8 cellular contexts compared by ENCODE assay signal in the genomic region with DNA sequence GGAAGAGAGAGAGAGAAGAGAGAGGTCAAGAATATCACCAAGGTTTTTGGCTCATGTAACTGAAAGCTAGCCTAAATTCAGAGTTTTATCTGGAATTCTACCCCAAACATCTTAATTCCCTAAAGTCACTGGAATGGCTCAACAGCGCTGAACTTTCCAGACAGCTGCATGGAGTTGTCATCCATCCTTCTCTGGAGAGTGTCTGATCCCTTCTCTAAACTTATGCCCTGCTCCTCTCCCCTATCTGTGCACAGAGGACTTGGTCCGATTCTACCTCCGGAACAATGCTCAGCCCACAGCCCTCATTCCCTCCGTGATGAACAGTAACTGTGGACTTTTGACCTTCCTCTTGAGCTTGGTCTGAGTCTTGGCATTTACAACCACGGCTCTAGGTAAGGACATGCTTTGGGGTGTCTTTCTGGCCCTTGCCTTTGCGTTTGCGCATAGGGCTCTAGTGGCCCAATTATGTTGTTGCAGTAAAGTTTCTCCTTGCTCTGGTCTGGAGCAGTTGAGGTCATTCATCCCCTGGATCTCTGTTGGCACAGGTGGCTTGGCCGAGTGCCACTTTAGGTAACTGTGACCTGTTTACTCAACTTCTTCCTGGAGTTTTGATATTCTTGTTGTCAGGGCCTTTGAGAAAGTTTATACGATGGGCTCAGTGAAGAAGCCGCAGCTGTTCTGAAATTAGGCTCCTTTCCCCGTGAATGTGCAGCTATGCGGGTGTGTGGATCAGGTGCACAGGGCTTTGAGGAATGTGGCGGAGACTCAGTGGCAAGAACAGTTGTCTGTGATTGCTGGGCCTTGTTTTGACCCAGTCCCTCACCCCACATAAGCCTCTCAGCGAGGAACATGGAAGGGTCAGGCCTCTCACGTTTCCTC. TPM values are rescaled to one million over a fixed set of nuclear protein-coding genes. Genes with fewer than 3 reads are reported as not detected.
A peak's percentile ranks its signal among the peaks of the same experiment; 100 is the strongest.
DNase-seq lines count a peak whose midpoint lies in the region; ATAC-seq, FAIRE-seq and TF ChIP-seq lines count a peak whose summit lies in the region.

No MANE protein-coding gene starts in this region.

- H3K4me1 ChIP-seq in OCI-LY7 (ENCODE audit: insufficient read depth, low read length, poor library complexity, severe bottlenecking) (peaks cover 23% of the 10 kb centered on the region), esophagus squamous epithelium (peaks cover 0 to 24% (median 4%) of the 10 kb centered on the region in 3 donors), pancreas (peaks cover 9 to 18% (median 12%) of the 10 kb centered on the region in 3 donors)

- peak; percentile 77 to 83 (median 78) for ATAC-seq in pancreas
- ATAC-seq in HG03139 (IDR thresholded peaks at IDR 0.05; ENCODE audit: unreplicated experiment) = no peak

- intact Hi-C loops in Calu3 (cut with micrococcal nuclease; ENCODE audit: unreplicated experiment) = no loop called here
- intact Hi-C loops in OCI-LY7 (cut with micrococcal nuclease; ENCODE audit: unreplicated experiment) = loop anchor here (5.0 kb wide), 1 partner anchor 1002 kb away; a partner anchor contains a TSS
- intact Hi-C loops in esophagus squamous epithelium (cut with DNase I) = no loop called here
- intact Hi-C loops in pancreas (cut with DNase I) = no loop called here

- H3K4me2 ChIP-seq in OCI-LY7 (ENCODE audit: low read length) = peak overlapping the region; percentile 70

- no peaks in the 10 kb centered on the region for H3K79me2 ChIP-seq in OCI-LY7 (ENCODE audit: insufficient read depth, low read depth, low read length)

- no peak for FAIRE-seq in pancreas (lab: Jason Lieb, UNC)

- H3K9me3 Mint-ChIP-seq in Calu3 (ENCODE audit: low read depth, unreplicated experiment) (peaks cover 2% of the 10 kb centered on the region), mesothelial cell of epicardium (no peaks in the 10 kb centered on the region)

- H3K4me3 Mint-ChIP-seq in Calu3 (ENCODE audit: low read depth, unreplicated experiment) (peak overlapping the region; percentile 39), mesothelial cell of epicardium (no peak overlapping the region)

- peak overlapping the region; percentile 48 for H3K27ac Mint-ChIP-seq in Calu3 (ENCODE audit: unreplicated experiment)
- H3K27ac Mint-ChIP-seq in mesothelial cell of epicardium = no peak overlapping the region

- CTCF ChIA-PET in Calu3 (lab: Charles Lee) (interaction anchor here (0.8 kb wide), 1 partner anchor 1038 kb away, joined by 3 read pairs; no protein-coding TSS in a partner anchor), OCI-LY7 (lab: Charles Lee; ENCODE audit: unreplicated experiment) (interaction anchor here (0.6 kb wide), 1 partner anchor 1247 kb away, joined by 3 read pairs; no protein-coding TSS in a partner anchor)

- H3K4me3 ChIP-seq in OCI-LY7 (ENCODE audit: low read depth, low read length, poor library complexity, severe bottlenecking) (peak overlapping the region; percentile 36), esophagus squamous epithelium (peak overlapping the region in 1 of 4 donors; percentile 47), pancreas (no peak overlapping the region)

- no peaks in the 10 kb centered on the region for H3K27me3 Mint-ChIP-seq in Calu3 (ENCODE audit: unreplicated experiment)
- H3K27me3 Mint-ChIP-seq in mesothelial cell of epicardium (ENCODE audit: low read depth) = peaks cover 11% of the 10 kb centered on the region

- H3K36me3 Mint-ChIP-seq in Calu3 (ENCODE audit: insufficient read depth, unreplicated experiment) (no peaks in the 10 kb centered on the region), mesothelial cell of epicardium (no peaks in the 10 kb centered on the region)

- no peaks in the 10 kb centered on the region for H4K20me1 ChIP-seq in OCI-LY7 (ENCODE audit: insufficient read depth, low read length)

- 87 to 95% methylated on average over 10 to 15 of the region's 15 CpGs for WGBS in esophagus squamous epithelium, 2 donors
- WGBS in pancreas, 2 donors = 57 to 60% methylated on average over 15 of the region's 15 CpGs

- H3K27me3 ChIP-seq in esophagus squamous epithelium = no peaks in the 10 kb centered on the region
- H3K27me3 ChIP-seq in pancreas = no peaks in the 10 kb centered on the region

- H2AFZ ChIP-seq in OCI-LY7 (ENCODE audit: low read length) = peak overlapping the region; percentile 86

- TF ChIP-seq POLR2A in esophagus squamous epithelium (IDR thresholded peaks at IDR 0.05) = no peak

- no peaks in the 10 kb centered on the region for H3K9me2 ChIP-seq in OCI-LY7 (ENCODE audit: insufficient read depth, low read length)

- BruUV-seq in Calu3 (replicated peaks; lab: Mats Ljungman, UMichigan) = no TSS peak
- BruUV-seq in OCI-LY7 (replicated peaks; lab: Mats Ljungman, UMichigan) = TSS peak; percentile 75

- H3K36me3 ChIP-seq in OCI-LY7 (ENCODE audit: insufficient read depth, low read length) (no peaks in the 10 kb centered on the region), esophagus squamous epithelium (no peaks in the 10 kb centered on the region), pancreas (no peaks in the 10 kb centered on the region)

- H3K4me1 Mint-ChIP-seq in Calu3 (ENCODE audit: low read depth, unreplicated experiment) = peaks cover 42% of the 10 kb centered on the region
- H3K4me1 Mint-ChIP-seq in mesothelial cell of epicardium = peaks cover 8% of the 10 kb centered on the region

- peak overlapping the region; percentile 75 for H3K27ac ChIP-seq in OCI-LY7 (ENCODE audit: low read depth, low read length, poor library complexity, severe bottlenecking)
- H3K27ac ChIP-seq in esophagus squamous epithelium = peak overlapping the region; percentile 41 to 88 (median 65)
- peak overlapping the region in 3 of 4 donors; percentile 60 to 82 (median 69) for H3K27ac ChIP-seq in pancreas

- peak; percentile 66 for DNase-seq in Calu3
- DNase-seq in OCI-LY7 (ENCODE audit: low spot score) = no peak
- DNase-seq in esophagus squamous epithelium (lab: John Stamatoyannopoulos, UW) = no peak
- DNase-seq in pancreas = peak; percentile 55 to 77 (median 70)
- no peak for DNase-seq in NOMO-1 treated with DMSO at 0.1 percent for 48 hours (lab: John Stamatoyannopoulos, UW; ENCODE audit: unreplicated experiment)
- DNase-seq in mesothelial cell of epicardium (ENCODE audit: low spot score in 2 of 2, unreplicated experiment in 2 of 2) = no peak
- DNase-seq in activated CD4-positive, alpha-beta T cell treated with anti-CD3 and anti-CD28 coated beads, Interleukin-2, amount 50 U/mL, for 1 hour = no peak

- no peaks in the 10 kb centered on the region for H3K9me3 ChIP-seq in OCI-LY7 (ENCODE audit: low read length)
- no peaks in the 10 kb centered on the region for H3K9me3 ChIP-seq in esophagus squamous epithelium
- no peaks in the 10 kb centered on the region for H3K9me3 ChIP-seq in pancreas

- no peak for TF ChIP-seq CTCF in Calu3 (IDR thresholded peaks at IDR 0.05; ENCODE audit: unreplicated experiment)
- TF ChIP-seq CTCF in OCI-LY7 (conservative IDR thresholded peaks at IDR 0.05; ENCODE audit: low read length) = no peak
- TF ChIP-seq CTCF in esophagus squamous epithelium (IDR thresholded peaks at IDR 0.05) = no peak
- no peak for TF ChIP-seq CTCF in pancreas (IDR thresholded peaks at IDR 0.05)
- no peak for TF ChIP-seq CTCF in mesothelial cell of epicardium (IDR thresholded peaks at IDR 0.05; ENCODE audit: unreplicated experiment)

- POLR2A ChIA-PET in OCI-LY7 (lab: Charles Lee) = interaction anchor here (0.6 to 2.2 kb wide), 6 partner anchors 10 to 176 kb away, joined by 3 to 11 read pairs (median 3); a partner anchor contains a TSS

RNA-seq across cellular contexts. Expression of a gene that starts 18.4 kb away (rescaled TPM):
- not detected in 2 replicates for total RNA-seq in Calu3 (2022)
- total RNA-seq in OCI-LY7 (2014; rRNA removed; shearing (Covaris generic)) = 11.1 and 14.4 TPM in 2 replicates
- total RNA-seq in OCI-LY7 (2022) = 14.7 and 15.7 TPM in 2 replicates
- total RNA-seq in esophagus squamous epithelium = 1 to 10 TPM in 1 of 4 donors, under 1 TPM in 2, not detected in 1; 0.13 to 1.3 (median 0.95) TPM
- total RNA-seq in pancreas = 1 to 10 TPM in 2 of 6 donors, under 1 TPM in 4; 0.04 to 2.9 (median 0.27) TPM
- under 1 TPM; 0.05 to 0.08 TPM for polyA plus RNA-seq in pancreas
- not detected in 3 replicates for total RNA-seq in mesothelial cell of epicardium

Comparison
In these comparisons a context has a peak if more than half of its experiments do, and no peak if none do; other contexts are left out.
1. DNase-seq: peak in Calu3 (single experiment) and pancreas (6 of 6); none in OCI-LY7 (single experiment), esophagus squamous epithelium (single experiment), NOMO-1 treated with DMSO at 0.1 percent for 48 hours (single experiment), mesothelial cell of epicardium (0 of 2) and activated CD4-positive, alpha-beta T cell treated with anti-CD3 and anti-CD28 coated beads, Interleukin-2, amount 50 U/mL, for 1 hour (single experiment).
2. Peak in every context shown above with its lines, with median percentiles within 50 percentile points of each other: H3K27ac ChIP-seq.